In the genomic region with DNA sequence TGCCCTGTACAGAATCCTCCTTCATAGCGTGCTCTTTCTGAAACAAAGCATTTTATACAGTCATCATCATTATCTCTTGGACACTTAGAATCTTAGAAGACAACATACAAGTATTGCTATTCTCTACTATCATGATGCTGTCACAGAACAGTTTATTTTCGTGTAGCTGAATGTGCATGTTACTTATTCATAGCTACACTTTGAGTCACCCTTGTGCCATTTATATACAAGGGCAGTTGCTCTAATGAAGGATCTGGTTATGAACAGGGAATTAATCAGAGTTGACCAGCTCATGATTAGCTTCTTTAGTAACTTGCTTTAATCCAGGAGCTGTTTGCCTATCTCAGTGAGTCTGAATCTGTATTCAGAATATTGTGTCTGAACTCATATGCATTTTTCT, we compare ENCODE assay signal across 14 cellular contexts. TPM values are rescaled to one million over a fixed set of nuclear protein-coding genes. Genes with fewer than 3 reads are reported as not detected.
DNase-seq lines count a peak whose midpoint lies in the region; TF ChIP-seq lines count a peak whose summit lies in the region.
"Had no signal": no experiment of that assay in that cellular context is flagged by ENCODE, and none has a peak within 500 bp of the region (broad histone marks: within the 10 kb centered on the region; RNA-seq: fewer than 3 reads in every experiment).

No MANE protein-coding gene starts in this region.

- no peaks in the 10 kb centered on the region for H3K27me3 ChIP-seq in skeletal muscle tissue (ENCODE audit: control insufficient read depth in 3 of 3, insufficient read depth in 3 of 3, low read length in 3 of 3)
- H3K27me3 ChIP-seq: cardiac muscle cell, uterus had no signal

- no peak for DNase-seq in activated naive CD4-positive, alpha-beta T cell treated with Interleukin-2 at 50 U/mL for 16 hours
- DNase-seq in RKO (ENCODE audit: low spot score): peak; percentile 67
- peak; percentile 41 to 64 for DNase-seq in foreskin fibroblast
- DNase-seq in NCI-H1694 treated with DMSO at 0.1 percent for 48 hours (lab: John Stamatoyannopoulos, UW): no peak
- DNase-seq in RPMI8226: no peak
- DNase-seq in NCI-H748 treated with DMSO at 0.1 percent for 48 hours (lab: John Stamatoyannopoulos, UW): no peak
- DNase-seq: NCI-H226, uterus had no signal

- peak overlapping the region; percentile 9 for H3K27ac ChIP-seq in skeletal muscle tissue (ENCODE audit: low read depth, low read length)
- H3K27ac ChIP-seq: cardiac muscle cell, uterus had no signal

- H3K9ac ChIP-seq in skeletal muscle tissue (ENCODE audit: low read depth in 1 of 3, low read length in 3 of 3): no peak overlapping the region

- no peaks in the 10 kb centered on the region for H3K9me3 Mint-ChIP-seq in activated naive CD4-positive, alpha-beta T cell treated with anti-CD3 and anti-CD28 coated beads, Interleukin-2, amount 50 U/mL, for 24 hours

- H3K4me3 ChIP-seq in foreskin fibroblast (ENCODE audit: low read depth in 1 of 2, low read length in 2 of 2) (no peak overlapping the region), skeletal muscle tissue (ENCODE audit: low read length in 3 of 3) (no peak overlapping the region)
- H3K4me3 ChIP-seq: cardiac muscle cell, mucosa of descending colon, uterus had no signal

- peaks cover 49% of the 10 kb centered on the region for H3K4me1 Mint-ChIP-seq in activated naive CD4-positive, alpha-beta T cell treated with anti-CD3 and anti-CD28 coated beads, Interleukin-2, amount 50 U/mL, for 24 hours

- H3K9me3 ChIP-seq in skeletal muscle tissue (ENCODE audit: control insufficient read depth in 3 of 3, low read length in 3 of 3): no peaks in the 10 kb centered on the region
- H3K9me3 ChIP-seq: mucosa of descending colon, uterus had no signal

- H3K36me3 ChIP-seq in skeletal muscle tissue (ENCODE audit: control insufficient read depth in 3 of 3, insufficient read depth in 3 of 3, low read length in 3 of 3): peaks cover 44 to 74% (median 71%) of the 10 kb centered on the region in 3 donors
- H3K36me3 ChIP-seq: uterus had no signal

- peaks cover 0 to 20% (median 3%) of the 10 kb centered on the region in 3 donors for H3K4me1 ChIP-seq in skeletal muscle tissue (ENCODE audit: control insufficient read depth in 3 of 3, insufficient read depth in 3 of 3, low read length in 3 of 3)
- H3K4me1 ChIP-seq: uterus had no signal

- peaks cover 31% of the 10 kb centered on the region for H3K36me3 Mint-ChIP-seq in activated naive CD4-positive, alpha-beta T cell treated with anti-CD3 and anti-CD28 coated beads, Interleukin-2, amount 50 U/mL, for 24 hours

- no peak overlapping the region for H3K4me3 Mint-ChIP-seq in activated naive CD4-positive, alpha-beta T cell treated with anti-CD3 and anti-CD28 coated beads, Interleukin-2, amount 50 U/mL, for 24 hours

- TF ChIP-seq CTCF in foreskin fibroblast (IDR thresholded peaks at IDR 0.05; ENCODE audit: low read depth, low read length): no peak

- H3K27me3 Mint-ChIP-seq in activated naive CD4-positive, alpha-beta T cell treated with anti-CD3 and anti-CD28 coated beads, Interleukin-2, amount 50 U/mL, for 24 hours: no peaks in the 10 kb centered on the region

- H3K27ac Mint-ChIP-seq in activated naive CD4-positive, alpha-beta T cell treated with anti-CD3 and anti-CD28 coated beads, Interleukin-2, amount 50 U/mL, for 24 hours: peak overlapping the region; percentile 66

RNA-seq across cellular contexts. Expression of a gene that starts 11.2 kb away (rescaled TPM):
- total RNA-seq in skeletal muscle tissue: 9.4 TPM

RNA-seq across cellular contexts. Expression of a gene that starts 14.6 kb away (rescaled TPM):
- total RNA-seq in skeletal muscle tissue: 1.0 TPM

RNA-seq across cellular contexts. Expression of a gene that starts 16.6 kb away (rescaled TPM):
- 4.7 TPM for total RNA-seq in skeletal muscle tissue
- total RNA-seq: cardiac muscle cell, kidney epithelial cell, mucosa of descending colon, sciatic nerve had no signal

RNA-seq across cellular contexts. Expression of a gene that starts 36.1 kb away (rescaled TPM):
- total RNA-seq in skeletal muscle tissue: 61.6 TPM

Comparison
In these comparisons a context has a peak if more than half of its experiments do, and no peak if none do; other contexts are left out.
1. DNase-seq: peak in RKO (single experiment) and foreskin fibroblast (2 of 2); none in activated naive CD4-positive, alpha-beta T cell treated with Interleukin-2 at 50 U/mL for 16 hours (single experiment), NCI-H1694 treated with DMSO at 0.1 percent for 48 hours (single experiment), RPMI8226 (single experiment) and NCI-H748 treated with DMSO at 0.1 percent for 48 hours (single experiment).